Comparison of ENCODE assay signal across 26 cellular contexts in genomic region chr5:134893748-134894505, GRCh38.
"Had no signal": no experiment of that assay in that cellular context is flagged by ENCODE, and none has a peak within 500 bp of the region (broad histone marks: within the 10 kb centered on the region; RNA-seq: fewer than 3 reads in every experiment).

No MANE protein-coding gene starts in this region.

- H3K27ac ChIP-seq: coronary artery, hepatocyte, neutrophil, right atrium auricular region, sigmoid colon, skin epidermis, stomach, thoracic aorta, transverse colon had no signal

- DNase-seq: effector CD4-positive, alpha-beta T cell; endodermal cell; erythroblast; foreskin melanocyte; head of caudate nucleus; kidney; left cardiac atrium; left ventricle myocardium superior; mesendoderm; naive B cell; posterior cingulate gyrus; sigmoid colon; stimulated activated CD4-positive, alpha-beta T cell treated with anti-CD3 and anti-CD28 coated beads, Interleukin-2, amount 100 ng/mL, for 24 hours; stimulated activated CD4-positive, alpha-beta T cell treated with anti-CD3 and anti-CD28 coated beads, Interleukin-4, amount 100 ng/mL, for 4 hours; stimulated activated naive CD4-positive, alpha-beta T cell; stomach; substantia nigra; transverse colon had no signal

- H3K4me3 ChIP-seq: coronary artery, hepatocyte, lung, right atrium auricular region, sigmoid colon, skin epidermis, stomach, thoracic aorta, transverse colon had no signal

- H3K4me3 Mint-ChIP-seq: endodermal cell, naive B cell, nephron had no signal

- H3K4me1 Mint-ChIP-seq: endodermal cell, nephron had no signal

- H3K9me3 ChIP-seq: neutrophil, right atrium auricular region, sigmoid colon, stomach, thoracic aorta, transverse colon had no signal

- H3K27ac Mint-ChIP-seq: endodermal cell, nephron had no signal

- H3K27me3 Mint-ChIP-seq: naive B cell had no signal

- H3K27me3 ChIP-seq: hepatocyte, neutrophil, right atrium auricular region, sigmoid colon, stomach, transverse colon had no signal

- H3K9me3 Mint-ChIP-seq: endodermal cell, naive B cell had no signal

- ATAC-seq: left cardiac atrium, left ventricle myocardium superior had no signal
